Comparison of ENCODE assay signal across 10 cellular contexts in genomic region chr4:125244848-125245450, GRCh38.
DNase-seq lines count a peak whose midpoint lies in the region; ATAC-seq, FAIRE-seq and TF ChIP-seq lines count a peak whose summit lies in the region.
"Had no signal": no experiment of that assay in that cellular context is flagged by ENCODE, and none has a peak within 500 bp of the region (broad histone marks: within the 10 kb centered on the region; RNA-seq: fewer than 3 reads in every experiment).

No MANE protein-coding gene starts in this region.

- no TSS peak for BruUV-seq in HepG2 (replicated peaks; lab: Mats Ljungman, UMichigan)

- H3K4me2 ChIP-seq in Karpas-422 (ENCODE audit: low read depth, low read length, poor library complexity, severe bottlenecking), result no peak overlapping the region
- H3K4me2 ChIP-seq in HepG2 (ENCODE audit: low read depth, low read length), result no peak overlapping the region

- H3K27me3 ChIP-seq in Karpas-422 (ENCODE audit: low read length), result no peaks in the 10 kb centered on the region
- H3K27me3 ChIP-seq in HepG2 (ENCODE audit: control insufficient read depth in 1 of 2, insufficient read depth in 2 of 2, low read length in 2 of 2), result no peaks in the 10 kb centered on the region

- no peak for ATAC-seq in HepG2
- no peak for ATAC-seq in HG03045 (IDR thresholded peaks at IDR 0.05; ENCODE audit: unreplicated experiment)

- H3K4me3 ChIP-seq in AG09309 (ENCODE audit: control insufficient read depth, low read depth, low read length) (no peak overlapping the region), Karpas-422 (ENCODE audit: low read length) (no peak overlapping the region), HepG2 (replicated peaks in 1 of 3; ENCODE audit: insufficient read depth in 1 of 3, low read depth in 2 of 3, low read length in 3 of 3) (no peak overlapping the region)

- TF ChIP-seq RAD21 in HepG2 (CRISPR knock-in tag; IDR thresholded peaks at IDR 0.05), result no peak

- intact Hi-C loops in HepG2 (cut with micrococcal nuclease; ENCODE audit: unreplicated experiment), result no loop called here

- TF ChIP-seq POLR2A in HepG2 (IDR thresholded peaks at IDR 0.05; ENCODE audit: insufficient read depth in 1 of 2, low read depth in 2 of 2, low read length in 2 of 2), result no peak

- H3K9me3 ChIP-seq in Karpas-422 (ENCODE audit: low read length) (peaks cover 9% of the 10 kb centered on the region), HepG2 (ENCODE audit: low read length) (no peaks in the 10 kb centered on the region)

- no peaks in the 10 kb centered on the region for H3K9me2 ChIP-seq in Karpas-422 (replicated peaks; ENCODE audit: insufficient read depth, low read length)

- no peak for FAIRE-seq in HepG2 (lab: Jason Lieb, UNC)

- DNase-seq in AG09309 (ENCODE audit: low read depth), result no peak
- peak; percentile 41 for DNase-seq in Karpas-422
- peak; percentile 7 to 22 for DNase-seq in T47D (ENCODE audit: low read depth in 1 of 2, low spot score in 1 of 2)
- no peak for DNase-seq in HepG2 (ENCODE audit: low spot score)
- no peak for DNase-seq in COLO668 (lab: John Stamatoyannopoulos, UW; ENCODE audit: unreplicated experiment)
- no peak for DNase-seq in retina
- no peak for DNase-seq in activated T-cell treated with anti-CD3 and anti-CD28 coated beads, Interleukin-2, amount 50 U/mL, for 1 hour
- DNase-seq: activated B cell treated with CpG ODN at 0.5 μM for 24 hours, amniotic stem cell had no signal

- POLR2A ChIA-PET in HepG2 (lab: Yijun Ruan, JAX), result no interaction called here

- H4K20me1 ChIP-seq in Karpas-422 (ENCODE audit: insufficient read depth, low read depth, low read length) (no peaks in the 10 kb centered on the region), HepG2 (ENCODE audit: insufficient read depth, low read length) (no peaks in the 10 kb centered on the region)

- TF ChIP-seq CTCF in AG09309 (IDR thresholded peaks at IDR 0.05; ENCODE audit: control insufficient read depth, insufficient read depth, low read depth, low read length, missing control alignments), result peak; percentile 21
- TF ChIP-seq CTCF in HepG2 (CRISPR knock-in tag; IDR thresholded peaks at IDR 0.05), result no peak

- H2AFZ ChIP-seq in Karpas-422 (ENCODE audit: low read length), result no peak overlapping the region
- H2AFZ ChIP-seq in HepG2 (ENCODE audit: low read length), result no peak overlapping the region

- CTCF ChIA-PET in HepG2 (lab: Yijun Ruan, JAX; ENCODE audit: low intra/inter-chr PET ratio, low total read pairs), result interaction anchor here (0.7 kb wide), 1 partner anchor 911 kb away, joined by 4 read pairs; no protein-coding TSS in a partner anchor

- TF ChIP-seq EP300 in HepG2 (IDR thresholded peaks at IDR 0.05; ENCODE audit: low read depth in 2 of 2, low read length in 2 of 2) (no peak), HepG2 (CRISPR knock-in tag; IDR thresholded peaks at IDR 0.05; ENCODE audit: borderline replicate concordance) (no peak)

- 0% methylated on average over 2 of the region's 2 CpGs for WGBS in HepG2 (ENCODE audit: low lambda C conversion rate)

- H3K79me2 ChIP-seq in Karpas-422 (ENCODE audit: low read length) (no peaks in the 10 kb centered on the region), HepG2 (ENCODE audit: insufficient read depth, low read length) (no peaks in the 10 kb centered on the region)

- in situ Hi-C loops in T47D (cut with HindIII; ENCODE audit: low pct_unique_long_range_greater_than_20kb, low sequenced_read_pairs) (no loop called here), HepG2 (cut with HindIII; ENCODE audit: extremely low pct_ligation_motif_present, low pct_unique_long_range_greater_than_20kb) (loop anchor here (25.0 kb wide), 1 partner anchor 908 kb away; no protein-coding TSS in a partner anchor)

- H3K27ac ChIP-seq in Karpas-422 (ENCODE audit: low read length) (no peak overlapping the region), HepG2 (ENCODE audit: extremely low read length, insufficient read depth, low read length) (no peak overlapping the region)

- no peak overlapping the region for H3K9ac ChIP-seq in Karpas-422 (ENCODE audit: low read length)
- H3K9ac ChIP-seq in HepG2 (ENCODE audit: insufficient read depth, low read depth, low read length), result no peak overlapping the region

- H3K4me1 ChIP-seq in Karpas-422 (ENCODE audit: low read length), result no peaks in the 10 kb centered on the region
- no peaks in the 10 kb centered on the region for H3K4me1 ChIP-seq in HepG2 (ENCODE audit: insufficient read depth, low read length)

- no peaks in the 10 kb centered on the region for H3K36me3 ChIP-seq in Karpas-422 (ENCODE audit: insufficient read depth, low read length)
- no peaks in the 10 kb centered on the region for H3K36me3 ChIP-seq in HepG2 (replicated peaks in 1 of 2; ENCODE audit: control insufficient read depth in 1 of 2, insufficient read depth in 2 of 2, low read length in 2 of 2)

TF ChIP-seq in HepG2, 621 proteins besides CTCF, POLR2A, EP300 and RAD21:
- TF ChIP-seq ZNF225 (CRISPR knock-in tag; IDR thresholded peaks at IDR 0.05), result no peak
- peak; percentile 39; the same call in 1 of the 2 replicates for TF ChIP-seq STAG1 (CRISPR knock-in tag; IDR thresholded peaks at IDR 0.05)

Comparison
In these comparisons a context has a peak if more than half of its experiments do, and no peak if none do; other contexts are left out.
1. DNase-seq: peak in Karpas-422 (single experiment) and T47D (2 of 2); none in AG09309 (single experiment), HepG2 (single experiment), COLO668 (single experiment), retina (single experiment) and activated T-cell treated with anti-CD3 and anti-CD28 coated beads, Interleukin-2, amount 50 U/mL, for 1 hour (single experiment).